In genomic region chr19:37594064-37594981, GRCh38 we compare ENCODE assay signal across 8 cellular contexts. TPM values are rescaled to one million over a fixed set of nuclear protein-coding genes. Genes with fewer than 3 reads are reported as not detected.
DNase-seq lines count a peak whose midpoint lies in the region; ATAC-seq and TF ChIP-seq lines count a peak whose summit lies in the region.

ZNF540 (plus strand) TSS chr19:37594876; CDS start chr19:37598448, 3,572 bp downstream.
ZNF571 (minus strand) TSS chr19:37594792; CDS start chr19:37586676, 8,116 bp downstream.

- TF ChIP-seq CTCF in brain microvascular endothelial cell (IDR thresholded peaks at IDR 0.05; ENCODE audit: low read depth, low read length, missing control alignments) = no peak

- H3K36me3 ChIP-seq in brain microvascular endothelial cell (replicated peaks) = no peaks in the 10 kb centered on the region

- no peaks in the 10 kb centered on the region for H3K27me3 ChIP-seq in brain microvascular endothelial cell (replicated peaks)

- intact Hi-C loops in sciatic nerve (cut with DNase I) = no loop called here

- in situ Hi-C loops in brain microvascular endothelial cell (cut with HindIII; ENCODE audit: low pct_ligation_motif_present, low sequenced_read_pairs) = no loop called here

- DNase-seq in NCI-H2029 treated with DMSO at 0.1 percent for 48 hours (lab: John Stamatoyannopoulos, UW) = peak; percentile 86
- DNase-seq in UCSD-AML1 (lab: John Stamatoyannopoulos, UW; ENCODE audit: unreplicated experiment) = peak; percentile 90
- DNase-seq in brain microvascular endothelial cell = peak; percentile 95
- peak; percentile 80 for DNase-seq in iPS DF 4.7 (ENCODE audit: extremely low read depth, low spot score)
- peak; percentile 96 for DNase-seq in sciatic nerve (ENCODE audit: low spot score)
- no peak for DNase-seq in NOMO-1 treated with dmso at 0.1 percent for 144 hours (lab: John Stamatoyannopoulos, UW; ENCODE audit: unreplicated experiment)

- ATAC-seq in GM18499 (IDR thresholded peaks at IDR 0.05; ENCODE audit: insufficient read depth, unreplicated experiment) (peak; percentile 83), HG02970 (IDR thresholded peaks at IDR 0.05; ENCODE audit: low FRiP score, unreplicated experiment) (peak; percentile 95), sciatic nerve (peak; percentile 100)

- H3K4me3 ChIP-seq in brain microvascular endothelial cell (ENCODE audit: low read depth, low read length) = peak within 1 kb of the TSS; percentile 93

- peak within 1 kb of the TSS; percentile 73 for H3K27ac ChIP-seq in brain microvascular endothelial cell

RNA-seq across cellular contexts. Expression of gene ZNF540, which starts in this region (rescaled TPM):
- 8.3 TPM for total RNA-seq in sciatic nerve

RNA-seq across cellular contexts. Expression of gene ZNF571, which starts in this region (rescaled TPM):
- 10.7 TPM for total RNA-seq in sciatic nerve
